ENCODE assay signal across 1 cellular context in the genomic region with DNA sequence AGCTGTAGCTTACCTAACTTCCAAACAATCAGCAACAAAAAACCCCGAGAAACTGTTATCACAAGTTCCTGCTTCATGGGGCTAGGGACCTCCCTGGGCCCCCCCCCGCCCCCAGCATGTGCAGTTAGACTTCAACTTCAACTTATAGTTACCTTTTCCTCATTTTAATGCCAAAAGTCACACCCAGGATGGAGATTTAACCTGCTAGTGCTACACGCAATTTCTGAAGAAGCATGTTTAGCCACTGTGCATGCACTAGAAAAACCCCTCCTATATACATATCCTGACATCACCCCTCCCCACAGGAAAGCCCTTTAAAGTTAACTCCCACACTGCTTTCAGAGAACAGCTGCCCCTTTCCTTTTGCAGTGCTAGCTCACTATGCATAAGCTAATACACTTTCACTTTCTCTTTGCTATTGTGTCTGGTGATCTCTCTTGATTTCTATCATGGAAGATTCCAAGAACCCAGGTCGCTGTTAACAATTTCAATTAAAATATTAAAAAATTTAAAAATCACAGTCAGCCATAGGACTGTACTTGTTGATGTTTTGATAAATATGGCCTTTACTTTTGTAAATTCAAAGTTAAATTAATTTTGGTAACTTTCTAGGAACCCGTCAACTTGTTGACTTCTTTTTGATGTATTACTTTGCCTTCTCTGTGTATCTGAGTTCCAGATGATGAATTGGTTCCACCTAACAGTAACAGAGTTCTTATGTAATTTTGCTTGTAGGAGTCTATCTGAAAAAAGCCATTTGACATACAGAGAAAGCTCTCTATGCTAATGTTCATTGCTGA.
A peak's percentile ranks its signal among the peaks of the same experiment; 100 is the strongest.
TF ChIP-seq lines count a peak whose summit lies in the region.

No MANE protein-coding gene starts in this region.

TF ChIP-seq in GM12878, 131 proteins besides CTCF, POLR2A, EP300 and RAD21 (continued from another document and continues in another):
- TF ChIP-seq IKZF2 (IDR thresholded peaks at IDR 0.05), result peak; percentile 59 to 73
- TF ChIP-seq, protein P1, sequence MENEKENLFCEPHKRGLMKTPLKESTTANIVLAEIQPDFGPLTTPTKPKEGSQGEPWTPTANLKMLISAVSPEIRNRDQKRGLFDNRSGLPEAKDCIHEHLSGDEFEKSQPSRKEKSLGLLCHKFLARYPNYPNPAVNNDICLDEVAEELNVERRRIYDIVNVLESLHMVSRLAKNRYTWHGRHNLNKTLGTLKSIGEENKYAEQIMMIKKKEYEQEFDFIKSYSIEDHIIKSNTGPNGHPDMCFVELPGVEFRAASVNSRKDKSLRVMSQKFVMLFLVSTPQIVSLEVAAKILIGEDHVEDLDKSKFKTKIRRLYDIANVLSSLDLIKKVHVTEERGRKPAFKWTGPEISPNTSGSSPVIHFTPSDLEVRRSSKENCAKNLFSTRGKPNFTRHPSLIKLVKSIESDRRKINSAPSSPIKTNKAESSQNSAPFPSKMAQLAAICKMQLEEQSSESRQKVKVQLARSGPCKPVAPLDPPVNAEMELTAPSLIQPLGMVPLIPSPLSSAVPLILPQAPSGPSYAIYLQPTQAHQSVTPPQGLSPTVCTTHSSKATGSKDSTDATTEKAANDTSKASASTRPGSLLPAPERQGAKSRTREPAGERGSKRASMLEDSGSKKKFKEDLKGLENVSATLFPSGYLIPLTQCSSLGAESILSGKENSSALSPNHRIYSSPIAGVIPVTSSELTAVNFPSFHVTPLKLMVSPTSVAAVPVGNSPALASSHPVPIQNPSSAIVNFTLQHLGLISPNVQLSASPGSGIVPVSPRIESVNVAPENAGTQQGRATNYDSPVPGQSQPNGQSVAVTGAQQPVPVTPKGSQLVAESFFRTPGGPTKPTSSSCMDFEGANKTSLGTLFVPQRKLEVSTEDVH (IDR thresholded peaks at IDR 0.05; ENCODE audit: low read depth, partially characterized antibody), result no peak
- no peak for TF ChIP-seq ETV6 (conservative IDR thresholded peaks at IDR 0.05 in 1 of 2, IDR thresholded peaks at IDR 0.05 in 1 of 2; ENCODE audit: borderline replicate concordance in 1 of 2, low read depth in 1 of 2)
- TF ChIP-seq PKNOX1 (IDR thresholded peaks at IDR 0.05), result no peak
- TF ChIP-seq, protein P2, sequence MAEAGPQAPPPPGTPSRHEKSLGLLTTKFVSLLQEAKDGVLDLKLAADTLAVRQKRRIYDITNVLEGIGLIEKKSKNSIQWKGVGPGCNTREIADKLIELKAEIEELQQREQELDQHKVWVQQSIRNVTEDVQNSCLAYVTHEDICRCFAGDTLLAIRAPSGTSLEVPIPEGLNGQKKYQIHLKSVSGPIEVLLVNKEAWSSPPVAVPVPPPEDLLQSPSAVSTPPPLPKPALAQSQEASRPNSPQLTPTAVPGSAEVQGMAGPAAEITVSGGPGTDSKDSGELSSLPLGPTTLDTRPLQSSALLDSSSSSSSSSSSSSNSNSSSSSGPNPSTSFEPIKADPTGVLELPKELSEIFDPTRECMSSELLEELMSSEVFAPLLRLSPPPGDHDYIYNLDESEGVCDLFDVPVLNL (IDR thresholded peaks at IDR 0.05; ENCODE audit: low read depth, low read length), result no peak
- TF ChIP-seq DPF2 (IDR thresholded peaks at IDR 0.05), result no peak
- TF ChIP-seq WRNIP1 (IDR thresholded peaks at IDR 0.05; ENCODE audit: borderline replicate concordance, low read depth, low read length), result no peak
- TF ChIP-seq YY1 (IDR thresholded peaks at IDR 0.05; ENCODE audit: low read depth, low read length), result no peak
- TF ChIP-seq HDAC2 (IDR thresholded peaks at IDR 0.05), result no peak
- TF ChIP-seq, protein P3, sequence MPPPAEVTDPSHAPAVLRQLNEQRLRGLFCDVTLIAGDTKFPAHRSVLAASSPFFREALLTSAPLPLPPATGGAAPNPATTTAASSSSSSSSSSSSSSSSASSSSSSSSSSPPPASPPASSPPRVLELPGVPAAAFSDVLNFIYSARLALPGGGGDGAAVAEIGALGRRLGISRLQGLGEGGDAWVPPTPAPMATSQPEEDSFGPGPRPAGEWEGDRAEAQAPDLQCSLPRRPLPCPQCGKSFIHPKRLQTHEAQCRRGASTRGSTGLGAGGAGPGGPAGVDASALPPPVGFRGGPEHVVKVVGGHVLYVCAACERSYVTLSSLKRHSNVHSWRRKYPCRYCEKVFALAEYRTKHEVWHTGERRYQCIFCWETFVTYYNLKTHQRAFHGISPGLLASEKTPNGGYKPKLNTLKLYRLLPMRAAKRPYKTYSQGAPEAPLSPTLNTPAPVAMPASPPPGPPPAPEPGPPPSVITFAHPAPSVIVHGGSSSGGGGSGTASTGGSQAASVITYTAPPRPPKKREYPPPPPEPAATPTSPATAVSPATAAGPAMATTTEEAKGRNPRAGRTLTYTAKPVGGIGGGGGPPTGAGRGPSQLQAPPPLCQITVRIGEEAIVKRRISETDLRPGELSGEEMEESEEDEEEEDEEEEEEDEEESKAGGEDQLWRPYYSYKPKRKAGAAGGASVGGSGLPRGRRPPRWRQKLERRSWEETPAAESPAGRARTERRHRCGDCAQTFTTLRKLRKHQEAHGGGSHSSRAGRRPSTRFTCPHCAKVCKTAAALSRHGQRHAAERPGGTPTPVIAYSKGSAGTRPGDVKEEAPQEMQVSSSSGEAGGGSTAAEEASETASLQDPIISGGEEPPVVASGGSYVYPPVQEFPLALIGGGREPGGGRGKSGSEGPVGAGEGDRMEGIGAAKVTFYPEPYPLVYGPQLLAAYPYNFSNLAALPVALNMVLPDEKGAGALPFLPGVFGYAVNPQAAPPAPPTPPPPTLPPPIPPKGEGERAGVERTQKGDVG (CRISPR knock-in tag; IDR thresholded peaks at IDR 0.05), result no peak
- TF ChIP-seq HDAC6 (IDR thresholded peaks at IDR 0.05; ENCODE audit: unreplicated experiment), result no peak
- TF ChIP-seq SPI1 (IDR thresholded peaks at IDR 0.05; ENCODE audit: borderline replicate concordance, insufficient read depth, low read depth, low read length), result no peak
- TF ChIP-seq FOS (IDR thresholded peaks at IDR 0.05; ENCODE audit: borderline replicate concordance, extremely low read depth, insufficient read length), result no peak
- no peak for TF ChIP-seq MYB (IDR thresholded peaks at IDR 0.05; ENCODE audit: borderline replicate concordance, low read depth, low read length)
- TF ChIP-seq ZNF384 (IDR thresholded peaks at IDR 0.05; ENCODE audit: borderline replicate concordance, low read depth, low read length), result no peak
- no peak for TF ChIP-seq MLLT1 (IDR thresholded peaks at IDR 0.05)
- TF ChIP-seq TBL1XR1 (IDR thresholded peaks at IDR 0.05; ENCODE audit: low read depth, low read length), result peak; percentile 93
- TF ChIP-seq CREM (IDR thresholded peaks at IDR 0.05; ENCODE audit: low read depth), result peak; percentile 74
- peak; percentile 50 for TF ChIP-seq MTA2 (IDR thresholded peaks at IDR 0.05; ENCODE audit: low read depth)
- TF ChIP-seq SIN3A (IDR thresholded peaks at IDR 0.05; ENCODE audit: low read depth, low read length), result peak; percentile 88; the same call in 1 of the 2 replicates
- no peak for TF ChIP-seq TARDBP (IDR thresholded peaks at IDR 0.05; ENCODE audit: borderline replicate concordance)
- no peak for TF ChIP-seq ASH2L (IDR thresholded peaks at IDR 0.05; ENCODE audit: borderline replicate concordance, low read depth)
- no peak for TF ChIP-seq BRCA1 (IDR thresholded peaks at IDR 0.05; ENCODE audit: low read depth, low read length)
- no peak for TF ChIP-seq MYC (IDR thresholded peaks at IDR 0.05; ENCODE audit: insufficient read depth, insufficient read length, insufficient replicate concordance, low read length, severe bottlenecking)
- TF ChIP-seq, protein P4, sequence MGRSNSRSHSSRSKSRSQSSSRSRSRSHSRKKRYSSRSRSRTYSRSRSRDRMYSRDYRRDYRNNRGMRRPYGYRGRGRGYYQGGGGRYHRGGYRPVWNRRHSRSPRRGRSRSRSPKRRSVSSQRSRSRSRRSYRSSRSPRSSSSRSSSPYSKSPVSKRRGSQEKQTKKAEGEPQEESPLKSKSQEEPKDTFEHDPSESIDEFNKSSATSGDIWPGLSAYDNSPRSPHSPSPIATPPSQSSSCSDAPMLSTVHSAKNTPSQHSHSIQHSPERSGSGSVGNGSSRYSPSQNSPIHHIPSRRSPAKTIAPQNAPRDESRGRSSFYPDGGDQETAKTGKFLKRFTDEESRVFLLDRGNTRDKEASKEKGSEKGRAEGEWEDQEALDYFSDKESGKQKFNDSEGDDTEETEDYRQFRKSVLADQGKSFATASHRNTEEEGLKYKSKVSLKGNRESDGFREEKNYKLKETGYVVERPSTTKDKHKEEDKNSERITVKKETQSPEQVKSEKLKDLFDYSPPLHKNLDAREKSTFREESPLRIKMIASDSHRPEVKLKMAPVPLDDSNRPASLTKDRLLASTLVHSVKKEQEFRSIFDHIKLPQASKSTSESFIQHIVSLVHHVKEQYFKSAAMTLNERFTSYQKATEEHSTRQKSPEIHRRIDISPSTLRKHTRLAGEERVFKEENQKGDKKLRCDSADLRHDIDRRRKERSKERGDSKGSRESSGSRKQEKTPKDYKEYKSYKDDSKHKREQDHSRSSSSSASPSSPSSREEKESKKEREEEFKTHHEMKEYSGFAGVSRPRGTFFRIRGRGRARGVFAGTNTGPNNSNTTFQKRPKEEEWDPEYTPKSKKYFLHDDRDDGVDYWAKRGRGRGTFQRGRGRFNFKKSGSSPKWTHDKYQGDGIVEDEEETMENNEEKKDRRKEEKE (IDR thresholded peaks at IDR 0.05), result no peak
- TF ChIP-seq EGR1 (IDR thresholded peaks at IDR 0.05; ENCODE audit: borderline replicate concordance in 1 of 2, low read depth in 2 of 2, low read length in 2 of 2), result peak in 1 of 2 experiments; percentile 16; a peak in 1 of 3 replicates
- TF ChIP-seq ZBED1 (IDR thresholded peaks at IDR 0.05; ENCODE audit: borderline replicate concordance), result peak; percentile 84; the same call in 1 of the 2 replicates
- TF ChIP-seq, protein P5, sequence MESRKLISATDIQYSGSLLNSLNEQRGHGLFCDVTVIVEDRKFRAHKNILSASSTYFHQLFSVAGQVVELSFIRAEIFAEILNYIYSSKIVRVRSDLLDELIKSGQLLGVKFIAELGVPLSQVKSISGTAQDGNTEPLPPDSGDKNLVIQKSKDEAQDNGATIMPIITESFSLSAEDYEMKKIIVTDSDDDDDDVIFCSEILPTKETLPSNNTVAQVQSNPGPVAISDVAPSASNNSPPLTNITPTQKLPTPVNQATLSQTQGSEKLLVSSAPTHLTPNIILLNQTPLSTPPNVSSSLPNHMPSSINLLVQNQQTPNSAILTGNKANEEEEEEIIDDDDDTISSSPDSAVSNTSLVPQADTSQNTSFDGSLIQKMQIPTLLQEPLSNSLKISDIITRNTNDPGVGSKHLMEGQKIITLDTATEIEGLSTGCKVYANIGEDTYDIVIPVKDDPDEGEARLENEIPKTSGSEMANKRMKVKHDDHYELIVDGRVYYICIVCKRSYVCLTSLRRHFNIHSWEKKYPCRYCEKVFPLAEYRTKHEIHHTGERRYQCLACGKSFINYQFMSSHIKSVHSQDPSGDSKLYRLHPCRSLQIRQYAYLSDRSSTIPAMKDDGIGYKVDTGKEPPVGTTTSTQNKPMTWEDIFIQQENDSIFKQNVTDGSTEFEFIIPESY (IDR thresholded peaks at IDR 0.05), result no peak
- TF ChIP-seq FOXK2 (IDR thresholded peaks at IDR 0.05), result peak; percentile 56; the same call in 1 of the 2 replicates
- peak; percentile 92 for TF ChIP-seq MXI1 (IDR thresholded peaks at IDR 0.05; ENCODE audit: low read depth, low read length)
- no peak for TF ChIP-seq KAT2A (conservative IDR thresholded peaks at IDR 0.05; ENCODE audit: control insufficient read depth, low read depth, low read length)
- no peak for TF ChIP-seq ZNF217 (IDR thresholded peaks at IDR 0.05)
- TF ChIP-seq, protein P6, sequence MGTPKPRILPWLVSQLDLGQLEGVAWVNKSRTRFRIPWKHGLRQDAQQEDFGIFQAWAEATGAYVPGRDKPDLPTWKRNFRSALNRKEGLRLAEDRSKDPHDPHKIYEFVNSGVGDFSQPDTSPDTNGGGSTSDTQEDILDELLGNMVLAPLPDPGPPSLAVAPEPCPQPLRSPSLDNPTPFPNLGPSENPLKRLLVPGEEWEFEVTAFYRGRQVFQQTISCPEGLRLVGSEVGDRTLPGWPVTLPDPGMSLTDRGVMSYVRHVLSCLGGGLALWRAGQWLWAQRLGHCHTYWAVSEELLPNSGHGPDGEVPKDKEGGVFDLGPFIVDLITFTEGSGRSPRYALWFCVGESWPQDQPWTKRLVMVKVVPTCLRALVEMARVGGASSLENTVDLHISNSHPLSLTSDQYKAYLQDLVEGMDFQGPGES (IDR thresholded peaks at IDR 0.05), result no peak
- no peak for TF ChIP-seq NR2C2 (IDR thresholded peaks at IDR 0.05; ENCODE audit: borderline replicate concordance, control insufficient read depth, insufficient read length, low read depth)
- TF ChIP-seq HCFC1 (IDR thresholded peaks at IDR 0.05; ENCODE audit: low read length), result no peak; the same call in 1 of the 2 replicates
